Comparison of ENCODE assay signal across 9 cellular contexts in genomic region chr9:124652203-124652992, GRCh38.
DNase-seq lines count a peak whose midpoint lies in the region; ATAC-seq and TF ChIP-seq lines count a peak whose summit lies in the region.
"Had no signal": no experiment of that assay in that cellular context is flagged by ENCODE, and none has a peak within 500 bp of the region (broad histone marks: within the 10 kb centered on the region; RNA-seq: fewer than 3 reads in every experiment).

No MANE protein-coding gene starts in this region.

- WGBS in testis, 2 donors, result 66 to 70% methylated on average over 3 of the region's 3 CpGs

- H3K4me3 ChIP-seq in foreskin fibroblast (ENCODE audit: low read depth in 1 of 2, low read length in 2 of 2) (no peak overlapping the region), retinal pigment epithelial cell (ENCODE audit: low read length) (no peak overlapping the region), testis (no peak overlapping the region)

- H3K4me1 ChIP-seq in testis, result no peaks in the 10 kb centered on the region

- TF ChIP-seq CTCF in foreskin fibroblast (IDR thresholded peaks at IDR 0.05; ENCODE audit: low read depth, low read length), result no peak
- TF ChIP-seq CTCF in retinal pigment epithelial cell (conservative IDR thresholded peaks at IDR 0.05; ENCODE audit: low read depth, low read length), result no peak
- TF ChIP-seq CTCF in testis (IDR thresholded peaks at IDR 0.05), result no peak

- no peaks in the 10 kb centered on the region for H3K36me3 ChIP-seq in testis (ENCODE audit: low read depth, missing control alignments)

- no peak overlapping the region for H3K27ac ChIP-seq in testis

- no peak for TF ChIP-seq POLR2A in testis (IDR thresholded peaks at IDR 0.05)

- H3K9me3 ChIP-seq in testis, result no peaks in the 10 kb centered on the region

- intact Hi-C loops in testis (cut with DNase I; ENCODE audit: low total_unique reads), result no loop called here

- ATAC-seq in GM19467 (IDR thresholded peaks at IDR 0.05; ENCODE audit: unreplicated experiment) (no peak), GM21528 (IDR thresholded peaks at IDR 0.05; ENCODE audit: low FRiP score, unreplicated experiment) (no peak)

- no peaks in the 10 kb centered on the region for H3K27me3 ChIP-seq in testis

- DNase-seq in HCEC 1CT, result peak; percentile 68
- peak; percentile 28 to 75 for DNase-seq in SW 1271 (lab: John Stamatoyannopoulos, UW)
- DNase-seq in foreskin fibroblast, result peak; percentile 86 to 95
- peak; percentile 71 for DNase-seq in retinal pigment epithelial cell (ENCODE audit: low read depth)
- DNase-seq in testis, result no peak
- DNase-seq in NOMO-1 (lab: John Stamatoyannopoulos, UW; ENCODE audit: unreplicated experiment in 2 of 2), result no peak
- DNase-seq: cortex of kidney had no signal

Comparison
In these comparisons a context has a peak if more than half of its experiments do, and no peak if none do; other contexts are left out.
1. DNase-seq: peak in HCEC 1CT (single experiment), SW 1271 (2 of 2), foreskin fibroblast (2 of 2) and retinal pigment epithelial cell (single experiment); none in testis (single experiment) and NOMO-1 (0 of 2).